ENCODE assay signal across 8 cellular contexts in genomic region chr13:19861762-19862161, GRCh38. TPM values are rescaled to one million over a fixed set of nuclear protein-coding genes. Genes with fewer than 3 reads are reported as not detected.
A peak's percentile ranks its signal among the peaks of the same experiment; 100 is the strongest.
DNase-seq lines count a peak whose midpoint lies in the region; TF ChIP-seq lines count a peak whose summit lies in the region.

No MANE protein-coding gene starts in this region.

- H3K4me1 ChIP-seq in HAP-1, result peaks cover 17% of the 10 kb centered on the region
- H3K4me1 ChIP-seq in spleen, result peaks cover 16 to 43% (median 28%) of the 10 kb centered on the region in 6 donors

- H3K27ac Mint-ChIP-seq in activated CD4-positive, alpha-beta memory T cell treated with anti-CD3 and anti-CD28 coated beads, Interleukin-2, amount 10 ng/mL, durations not matched to agents 7 days and 5 days, result peak overlapping the region; percentile 97

- WGBS in spleen, 5 donors, result 11 to 16% (median 12%) methylated on average over 4 of the region's 4 CpGs

- no peaks in the 10 kb centered on the region for H3K27me3 ChIP-seq in HAP-1 (ENCODE audit: low read depth)
- H3K27me3 ChIP-seq in spleen (replicated peaks in 1 of 7), result no peaks in the 10 kb centered on the region

- peaks cover 55% of the 10 kb centered on the region for H3K36me3 Mint-ChIP-seq in activated CD4-positive, alpha-beta memory T cell treated with anti-CD3 and anti-CD28 coated beads, Interleukin-2, amount 10 ng/mL, durations not matched to agents 7 days and 5 days (ENCODE audit: low read depth)

- H3K9me3 Mint-ChIP-seq in activated CD4-positive, alpha-beta memory T cell treated with anti-CD3 and anti-CD28 coated beads, Interleukin-2, amount 10 ng/mL, durations not matched to agents 7 days and 5 days, result peaks cover 7% of the 10 kb centered on the region

- intact Hi-C loops in spleen (cut with DNase I; ENCODE audit: low total_unique reads), result loop anchor here (5.0 to 10.0 kb wide), 2 partner anchors 79 to 227 kb away; partner anchors contain the start of genes MPHOSPH8 and PSPC1

- peak overlapping the region; percentile 97 to 100 (median 99) for H3K27ac ChIP-seq in spleen

- H3K9me3 ChIP-seq in HAP-1, result 0 out of 2 replicates have a peak, but pooled peaks cover 2% of the 10 kb centered on the region
- no peaks in the 10 kb centered on the region for H3K9me3 ChIP-seq in spleen

- in situ Hi-C loops in HAP-1 (cut with MboI; ENCODE audit: low sequenced_read_pairs), result no loop called here

- H3K4me3 ChIP-seq in HAP-1 (peak overlapping the region; percentile 82), iPS-11a (ENCODE audit: low read depth, low read length) (peak overlapping the region; percentile 80), spleen (peak overlapping the region; percentile 70 to 94 (median 80))

- no peak for TF ChIP-seq CTCF in spleen (IDR thresholded peaks at IDR 0.05 in 8 of 11, conservative IDR thresholded peaks at IDR 0.05 in 3 of 11)

- no peak for TF ChIP-seq POLR2A in spleen (IDR thresholded peaks at IDR 0.05)

- H3K4me3 Mint-ChIP-seq in activated CD4-positive, alpha-beta memory T cell treated with anti-CD3 and anti-CD28 coated beads, Interleukin-2, amount 10 ng/mL, durations not matched to agents 7 days and 5 days, result peak overlapping the region; percentile 86

- H3K36me3 ChIP-seq in HAP-1 (replicated peaks), result peaks cover 10% of the 10 kb centered on the region
- H3K36me3 ChIP-seq in spleen, result peaks cover 0 to 34% (median 3%) of the 10 kb centered on the region in 6 donors

- DNase-seq in HAP-1 (ENCODE audit: low spot score in 2 of 2), result no peak
- no peak for DNase-seq in activated CD4-positive, alpha-beta memory T cell treated with anti-CD3 and anti-CD28 coated beads, Interleukin-2, amount 10 ng/mL, durations not matched to agents 7 days and 5 days
- no peak for DNase-seq in spleen
- DNase-seq in GM03348 (ENCODE audit: low spot score), result no peak
- no peak for DNase-seq in DMS114 treated with DMSO at 0.1 percent for 48 hours (lab: John Stamatoyannopoulos, UW; ENCODE audit: unreplicated experiment)
- DNase-seq in NCI-H1694 treated with DMSO at 0.1 percent for 48 hours (lab: John Stamatoyannopoulos, UW), result no peak
- no peak for DNase-seq in DMS 273 (lab: John Stamatoyannopoulos, UW; ENCODE audit: unreplicated experiment)

- peaks cover 36% of the 10 kb centered on the region for H3K4me1 Mint-ChIP-seq in activated CD4-positive, alpha-beta memory T cell treated with anti-CD3 and anti-CD28 coated beads, Interleukin-2, amount 10 ng/mL, durations not matched to agents 7 days and 5 days

- POLR2A ChIA-PET in activated CD4-positive, alpha-beta memory T cell treated with anti-CD3 and anti-CD28 coated beads, Interleukin-2, amount 10 ng/mL, durations not matched to agents 7 days and 5 days (lab: Charles Lee), result interaction anchor here (1.0 to 6.7 kb wide), 8 partner anchors 13 to 98 kb away, joined by 3 to 109 read pairs (median 6); partner anchors contain the start of genes PSPC1 and ZMYM2

- no peaks in the 10 kb centered on the region for H3K27me3 Mint-ChIP-seq in activated CD4-positive, alpha-beta memory T cell treated with anti-CD3 and anti-CD28 coated beads, Interleukin-2, amount 10 ng/mL, durations not matched to agents 7 days and 5 days

- CTCF ChIA-PET in activated CD4-positive, alpha-beta memory T cell treated with anti-CD3 and anti-CD28 coated beads, Interleukin-2, amount 10 ng/mL, durations not matched to agents 7 days and 5 days (lab: Charles Lee), result interaction anchor here (1.0 to 1.3 kb wide), 2 partner anchors 9 to 78 kb away, joined by 4 to 5 read pairs; no protein-coding TSS in a partner anchor

RNA-seq across cellular contexts. Expression of gene ZMYM5, which starts 1.7 kb away (rescaled TPM):
- total RNA-seq in activated CD4-positive, alpha-beta memory T cell treated with anti-CD3 and anti-CD28 coated beads, Interleukin-2, amount 10 ng/mL, durations not matched to agents 7 days and 5 days, result 10 to 100 TPM; 17.1 to 17.3 TPM
- total RNA-seq in spleen, result 10 to 100 TPM; 13.2 to 24.4 (median 18.8) TPM
- 1 to 10 TPM; 5.7 to 7.4 (median 6.6) TPM for polyA plus RNA-seq in spleen
